Comparison of ENCODE assay signal across 8 cellular contexts in genomic region chr17:58006563-58006923, GRCh38. TPM values are rescaled to one million over a fixed set of nuclear protein-coding genes. Genes with fewer than 3 reads are reported as not detected.
DNase-seq lines count a peak whose midpoint lies in the region; ATAC-seq and TF ChIP-seq lines count a peak whose summit lies in the region.

No MANE protein-coding gene starts in this region.

- H3K9me3 ChIP-seq in CD8-positive, alpha-beta memory T cell (ENCODE audit: low read length): no peaks in the 10 kb centered on the region
- H3K9me3 ChIP-seq in HCT116 (ENCODE audit: control insufficient read depth in 1 of 2, insufficient read depth in 1 of 2, low read depth in 1 of 2, low read length in 2 of 2): no peaks in the 10 kb centered on the region

- ATAC-seq in HCT116: peak; percentile 55
- ATAC-seq in left lobe of liver: peak; percentile 71
- ATAC-seq in GM18520 (IDR thresholded peaks at IDR 0.05; ENCODE audit: unreplicated experiment): no peak

- no peak overlapping the region for H2AFZ ChIP-seq in HCT116 (ENCODE audit: low read depth, low read length, poor library complexity, severe bottlenecking)

- no peak for TF ChIP-seq RAD21 in HCT116 (IDR thresholded peaks at IDR 0.05; ENCODE audit: low read depth)

- peak overlapping the region; percentile 86 for H3K4me3 ChIP-seq in CD8-positive, alpha-beta memory T cell (ENCODE audit: low read length)
- peak overlapping the region; percentile 88 to 94 for H3K4me3 ChIP-seq in HCT116 (replicated peaks in 1 of 2; ENCODE audit: low read depth in 1 of 2, low read length in 2 of 2)

- peaks cover 9 to 61% (median 23%) of the 10 kb centered on the region in 3 donors for H3K36me3 Mint-ChIP-seq in CD8-positive, alpha-beta memory T cell

- POLR2A ChIA-PET in CD8-positive, alpha-beta memory T cell (lab: Charles Lee): interaction anchor here (0.5 to 2.8 kb wide), 7 partner anchors 16 to 722 kb away, joined by 3 to 31 read pairs (median 6); partner anchors contain the start of genes DYNLL2, MRPS23, SUPT4H1 and VEZF1
- POLR2A ChIA-PET in HCT116 (lab: Charles Lee): interaction anchor here (0.7 to 2.5 kb wide), 20 partner anchors 10 to 156 kb away, joined by 3 to 33 read pairs (median 5); partner anchors contain the start of genes DYNLL2 and MRPS23

- no peak for TF ChIP-seq CTCF in HCT116 (IDR thresholded peaks at IDR 0.05 in 2 of 3, conservative IDR thresholded peaks at IDR 0.05 in 1 of 3; ENCODE audit: borderline replicate concordance in 1 of 3, insufficient read depth in 1 of 3, low read depth in 2 of 3, low read length in 2 of 3)

- no peaks in the 10 kb centered on the region for H3K9me3 Mint-ChIP-seq in CD8-positive, alpha-beta memory T cell

- peak; percentile 30 to 70 (median 49) for DNase-seq in CD8-positive, alpha-beta memory T cell
- DNase-seq in HCT116 (ENCODE audit: low read depth, low spot score) (peak; percentile 49), NCI-H2227 (lab: John Stamatoyannopoulos, UW; ENCODE audit: unreplicated experiment) (peak; percentile 83), left lobe of liver (ENCODE audit: low spot score) (peak; percentile 73)
- DNase-seq in activated CD4-positive, CD25-positive, alpha-beta regulatory T cell (lab: John Stamatoyannopoulos, UW): peak; percentile 24 to 40 (median 34)
- peak; percentile 75 for DNase-seq in stimulated activated CD4-positive, alpha-beta T cell treated with anti-CD3 and anti-CD28 coated beads, Interleukin-4, amount 100 ng/mL, for 1 hour

- H3K4me3 Mint-ChIP-seq in CD8-positive, alpha-beta memory T cell: peak overlapping the region; percentile 99 to 100 (median 100)

- H3K79me2 ChIP-seq in HCT116 (ENCODE audit: insufficient read depth, low read length): peaks cover 55% of the 10 kb centered on the region

- no peaks in the 10 kb centered on the region for H3K9me2 ChIP-seq in HCT116 (ENCODE audit: insufficient read depth)

- RAD21 ChIA-PET in HCT116 (lab: Charles Lee; ENCODE audit: low non-redundant PET in 1 of 2, low total read pairs in 2 of 2, uncharacterized antibody in 2 of 2, unreplicated experiment in 2 of 2): interaction anchor here (0.7 to 1.6 kb wide), 3 partner anchors 79 to 166 kb away, joined by 3 to 8 read pairs (median 5); no protein-coding TSS in a partner anchor

- H4K20me1 ChIP-seq in HCT116 (ENCODE audit: insufficient read depth): peaks cover 39% of the 10 kb centered on the region

- peak overlapping the region; percentile 96 for H3K27ac ChIP-seq in CD8-positive, alpha-beta memory T cell (ENCODE audit: low read depth, low read length)
- H3K27ac ChIP-seq in HCT116 (ENCODE audit: low read depth, low read length): peak overlapping the region; percentile 100
- peak overlapping the region; percentile 100 for H3K27ac ChIP-seq in cingulate gyrus (ENCODE audit: low read depth, low read length)

- CTCF ChIA-PET in CD8-positive, alpha-beta memory T cell (lab: Charles Lee): interaction anchor here (0.5 to 2.2 kb wide), 8 partner anchors 7 to 310 kb away, joined by 3 to 7 read pairs (median 4); partner anchors contain the start of gene VEZF1
- CTCF ChIA-PET in HCT116 (lab: Charles Lee): interaction anchor here (1.2 to 2.4 kb wide), 5 partner anchors 7 to 223 kb away, joined by 3 to 11 read pairs (median 5); partner anchors contain the start of gene MRPS23

- BruUV-seq in HCT116 (replicated peaks; lab: Mats Ljungman, UMichigan): TSS peak; percentile 56

- peak overlapping the region; percentile 82 for H3K4me2 ChIP-seq in HCT116 (ENCODE audit: low read length)

- intact Hi-C loops in HCT116 (cut with micrococcal nuclease): no loop called here

- peaks cover 0 to 10% of the 10 kb centered on the region in 2 donors for H3K27me3 Mint-ChIP-seq in CD8-positive, alpha-beta memory T cell

- H3K27ac Mint-ChIP-seq in CD8-positive, alpha-beta memory T cell: peak overlapping the region; percentile 95 to 100 (median 99)

- peaks cover 49 to 64% (median 61%) of the 10 kb centered on the region in 3 donors for H3K4me1 Mint-ChIP-seq in CD8-positive, alpha-beta memory T cell

- no peaks in the 10 kb centered on the region for H3K27me3 ChIP-seq in CD8-positive, alpha-beta memory T cell (ENCODE audit: insufficient read depth, low read length, poor library complexity, severe bottlenecking)
- no peaks in the 10 kb centered on the region for H3K27me3 ChIP-seq in HCT116 (ENCODE audit: insufficient read depth, low read length)

- no peak for TF ChIP-seq POLR2A in HCT116 (IDR thresholded peaks at IDR 0.05; ENCODE audit: borderline replicate concordance, extremely low read depth, insufficient read depth, insufficient read length)

- peaks cover 39% of the 10 kb centered on the region for H3K4me1 ChIP-seq in CD8-positive, alpha-beta memory T cell (ENCODE audit: insufficient read depth, low read length)
- peaks cover 24 to 41% of the 10 kb centered on the region in 2 experiments for H3K4me1 ChIP-seq in HCT116 (ENCODE audit: control insufficient read depth in 1 of 2, insufficient read depth in 2 of 2, low read length in 2 of 2)

- peak overlapping the region; percentile 96 for H3K9ac ChIP-seq in HCT116 (ENCODE audit: low read length)

- peaks cover 32% of the 10 kb centered on the region for H3K36me3 ChIP-seq in CD8-positive, alpha-beta memory T cell (ENCODE audit: insufficient read depth, low read length)
- H3K36me3 ChIP-seq in HCT116 (ENCODE audit: control insufficient read depth in 1 of 2, insufficient read depth in 2 of 2, low read length in 2 of 2): peaks cover 39 to 47% of the 10 kb centered on the region in 2 experiments

TF ChIP-seq in HCT116, 20 proteins besides CTCF, POLR2A, EP300 and RAD21:
- TF ChIP-seq POLR2AphosphoS5 (IDR thresholded peaks at IDR 0.05; ENCODE audit: low read depth, low read length) (0 out of 2 replicates have a peak, but pooled peaks have one; percentile 23), SRF (IDR thresholded peaks at IDR 0.05; ENCODE audit: low read depth) (no peak), JUND (IDR thresholded peaks at IDR 0.05) (no peak), FOSL1 (IDR thresholded peaks at IDR 0.05; ENCODE audit: low read depth) (no peak), EZH2 (IDR thresholded peaks at IDR 0.05) (no peak), ZNF274 (IDR thresholded peaks at IDR 0.05; ENCODE audit: low read depth, low read length) (no peak), CEBPB (IDR thresholded peaks at IDR 0.05; ENCODE audit: low read depth) (no peak), EZH2phosphoT487 (IDR thresholded peaks at IDR 0.05; ENCODE audit: borderline replicate concordance) (no peak), CBX3 (IDR thresholded peaks at IDR 0.05; ENCODE audit: low read depth) (no peak), ZFX (IDR thresholded peaks at IDR 0.05) (peak; percentile 95; the same call in 1 of the 2 replicates), YY1 (IDR thresholded peaks at IDR 0.05; ENCODE audit: extremely low read depth, insufficient replicate concordance, low read depth, low read length) (no peak)
- TF ChIP-seq, protein P1, sequence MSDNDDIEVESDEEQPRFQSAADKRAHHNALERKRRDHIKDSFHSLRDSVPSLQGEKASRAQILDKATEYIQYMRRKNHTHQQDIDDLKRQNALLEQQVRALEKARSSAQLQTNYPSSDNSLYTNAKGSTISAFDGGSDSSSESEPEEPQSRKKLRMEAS (IDR thresholded peaks at IDR 0.05): peak; percentile 80
- TF ChIP-seq, protein P2, sequence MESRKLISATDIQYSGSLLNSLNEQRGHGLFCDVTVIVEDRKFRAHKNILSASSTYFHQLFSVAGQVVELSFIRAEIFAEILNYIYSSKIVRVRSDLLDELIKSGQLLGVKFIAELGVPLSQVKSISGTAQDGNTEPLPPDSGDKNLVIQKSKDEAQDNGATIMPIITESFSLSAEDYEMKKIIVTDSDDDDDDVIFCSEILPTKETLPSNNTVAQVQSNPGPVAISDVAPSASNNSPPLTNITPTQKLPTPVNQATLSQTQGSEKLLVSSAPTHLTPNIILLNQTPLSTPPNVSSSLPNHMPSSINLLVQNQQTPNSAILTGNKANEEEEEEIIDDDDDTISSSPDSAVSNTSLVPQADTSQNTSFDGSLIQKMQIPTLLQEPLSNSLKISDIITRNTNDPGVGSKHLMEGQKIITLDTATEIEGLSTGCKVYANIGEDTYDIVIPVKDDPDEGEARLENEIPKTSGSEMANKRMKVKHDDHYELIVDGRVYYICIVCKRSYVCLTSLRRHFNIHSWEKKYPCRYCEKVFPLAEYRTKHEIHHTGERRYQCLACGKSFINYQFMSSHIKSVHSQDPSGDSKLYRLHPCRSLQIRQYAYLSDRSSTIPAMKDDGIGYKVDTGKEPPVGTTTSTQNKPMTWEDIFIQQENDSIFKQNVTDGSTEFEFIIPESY (IDR thresholded peaks at IDR 0.05; ENCODE audit: extremely low read depth, insufficient replicate concordance, low read length): peak; percentile 4

RNA-seq across cellular contexts. Expression of gene SRSF1, which starts 0.5 kb away (rescaled TPM):
- 100 to 1,000 TPM; 469 to 492 TPM for total RNA-seq in CD8-positive, alpha-beta memory T cell
- 50.6 TPM for polyA plus RNA-seq in CD8-positive, alpha-beta memory T cell
- total RNA-seq in HCT116 (2021; ENCODE audit: unreplicated experiment) (434 TPM), left lobe of liver (81.6 TPM)
- polyA plus RNA-seq in HCT116 (2012): 157 and 231 TPM in 2 replicates

RNA-seq across cellular contexts. Expression of gene VEZF1, which starts 18.5 kb away (rescaled TPM):
- 10 to 100 TPM; 29.1 to 29.5 TPM for total RNA-seq in CD8-positive, alpha-beta memory T cell
- 50.8 TPM for polyA plus RNA-seq in CD8-positive, alpha-beta memory T cell
- total RNA-seq in HCT116 (2021; ENCODE audit: unreplicated experiment) (70.2 TPM), left lobe of liver (12.5 TPM)
- polyA plus RNA-seq in HCT116 (2012): 50.5 and 55.6 TPM in 2 replicates

RNA-seq across cellular contexts. Expression of gene CUEDC1, which starts 51.3 kb away (rescaled TPM):
- total RNA-seq in CD8-positive, alpha-beta memory T cell: under 1 TPM; 0.33 to 0.73 TPM
- not detected for polyA plus RNA-seq in CD8-positive, alpha-beta memory T cell
- total RNA-seq in HCT116 (2021; ENCODE audit: unreplicated experiment) (60.2 TPM), left lobe of liver (8.1 TPM)
- 54.1 and 58.2 TPM in 2 replicates for polyA plus RNA-seq in HCT116 (2012)
